ENCODE assay signal across 8 cellular contexts in genomic region chr17:56832446-56832845, GRCh38. TPM values are rescaled to one million over a fixed set of nuclear protein-coding genes. Genes with fewer than 3 reads are reported as not detected.
DNase-seq lines count a peak whose midpoint lies in the region; ATAC-seq and TF ChIP-seq lines count a peak whose summit lies in the region.

No MANE protein-coding gene starts in this region.

- no peaks in the 10 kb centered on the region for H3K27me3 ChIP-seq in WERI-Rb-1 (ENCODE audit: insufficient read depth, low read depth, severe bottlenecking)
- peaks cover 33% of the 10 kb centered on the region for H3K27me3 ChIP-seq in iPS-15b (ENCODE audit: control insufficient read depth, insufficient read depth, low read length)
- H3K27me3 ChIP-seq in stomach smooth muscle (ENCODE audit: control insufficient read depth in 1 of 2, insufficient read depth in 2 of 2, low read length in 2 of 2) = no peaks in the 10 kb centered on the region

- H3K4me3 ChIP-seq in WERI-Rb-1 (ENCODE audit: low read depth, low read length) (peak overlapping the region; percentile 79), iPS-15b (ENCODE audit: low read depth, low read length) (peak overlapping the region; percentile 76), stomach smooth muscle (ENCODE audit: low read length in 2 of 2) (peak overlapping the region; percentile 83 to 86)

- POLR2A ChIA-PET in activated CD4-positive, alpha-beta T cell treated with anti-CD3 and anti-CD28 coated beads for 36 hours (lab: Charles Lee) = interaction anchor here (0.6 kb wide), 1 partner anchor 122 kb away, joined by 3 read pairs; no protein-coding TSS in a partner anchor

- H3K4me1 Mint-ChIP-seq in activated CD4-positive, alpha-beta T cell treated with anti-CD3 and anti-CD28 coated beads for 36 hours = peaks cover 49% of the 10 kb centered on the region

- no peak overlapping the region for H3K27ac ChIP-seq in WERI-Rb-1
- no peak overlapping the region for H3K27ac ChIP-seq in stomach smooth muscle (ENCODE audit: low read length)

- DNase-seq in activated CD4-positive, alpha-beta T cell treated with anti-CD3 and anti-CD28 coated beads for 36 hours = no peak
- DNase-seq in activated CD4-positive, alpha-beta T cell treated with anti-CD3 and anti-CD28 coated beads for 48 hours = no peak
- DNase-seq in WERI-Rb-1 (no peak), glomerular visceral epithelial cell (ENCODE audit: extremely low spot score) (no peak)
- no peak for DNase-seq in activated CD4-positive, alpha-beta T cell treated with anti-CD3 and anti-CD28 coated beads for 1 hour

- peak overlapping the region; percentile 86 for H3K4me3 Mint-ChIP-seq in activated CD4-positive, alpha-beta T cell treated with anti-CD3 and anti-CD28 coated beads for 36 hours

- TF ChIP-seq CTCF in WERI-Rb-1 (IDR thresholded peaks at IDR 0.05; ENCODE audit: low read depth, low read length) = no peak

- no peak for ATAC-seq in activated CD4-positive, alpha-beta T cell treated with anti-CD3 and anti-CD28 coated beads for 36 hours
- no peak for ATAC-seq in HG02623 (IDR thresholded peaks at IDR 0.05; ENCODE audit: unreplicated experiment)

- H3K36me3 Mint-ChIP-seq in activated CD4-positive, alpha-beta T cell treated with anti-CD3 and anti-CD28 coated beads for 36 hours (ENCODE audit: low read depth) = peaks cover 42% of the 10 kb centered on the region

- H3K4me1 ChIP-seq in iPS-15b (ENCODE audit: control insufficient read depth, insufficient read depth, low read length) (peaks cover 8% of the 10 kb centered on the region), stomach smooth muscle (ENCODE audit: control insufficient read depth, insufficient read depth, low read length) (peaks cover 22% of the 10 kb centered on the region)

- peak overlapping the region; percentile 72 for H3K27ac Mint-ChIP-seq in activated CD4-positive, alpha-beta T cell treated with anti-CD3 and anti-CD28 coated beads for 36 hours

- no peak overlapping the region for H3K9ac ChIP-seq in iPS-15b (ENCODE audit: low read depth, low read length)
- no peak overlapping the region for H3K9ac ChIP-seq in stomach smooth muscle (ENCODE audit: low read length in 2 of 2)

- no peaks in the 10 kb centered on the region for H3K9me3 Mint-ChIP-seq in activated CD4-positive, alpha-beta T cell treated with anti-CD3 and anti-CD28 coated beads for 36 hours (ENCODE audit: low read depth)

- H3K27me3 Mint-ChIP-seq in activated CD4-positive, alpha-beta T cell treated with anti-CD3 and anti-CD28 coated beads for 36 hours = no peaks in the 10 kb centered on the region

- intact Hi-C loops in activated CD4-positive, alpha-beta T cell treated with anti-CD3 and anti-CD28 coated beads for 36 hours (cut with DNase I, micrococcal nuclease) = loop anchor here (2.0 to 10.0 kb wide), 10 partner anchors 14 to 1685 kb away; partner anchors contain the start of genes AKAP1 (in 1 of the 2), COIL (in 1 of the 2), DYNLL2 (in 1 of the 2) and MMD (in 1 of the 2)

- H3K36me3 ChIP-seq in WERI-Rb-1 (peaks cover 25% of the 10 kb centered on the region), iPS-15b (ENCODE audit: control insufficient read depth, insufficient read depth, low read length) (no peaks in the 10 kb centered on the region), stomach smooth muscle (ENCODE audit: control insufficient read depth in 2 of 2, insufficient read depth in 2 of 2, low read length in 2 of 2) (peaks cover 3 to 4% of the 10 kb centered on the region in 2 donors)

- CTCF ChIA-PET in activated CD4-positive, alpha-beta T cell treated with anti-CD3 and anti-CD28 coated beads for 36 hours (lab: Charles Lee) = interaction anchor here (1.6 kb wide), 1 partner anchor 9 kb away, joined by 8 read pairs; no protein-coding TSS in a partner anchor

- H3K9me3 ChIP-seq in WERI-Rb-1 (ENCODE audit: severe bottlenecking) (no peaks in the 10 kb centered on the region), iPS-15b (ENCODE audit: control insufficient read depth, insufficient read depth, low read length) (no peaks in the 10 kb centered on the region), stomach smooth muscle (ENCODE audit: control insufficient read depth in 2 of 2, low read length in 2 of 2) (no peaks in the 10 kb centered on the region)

RNA-seq across cellular contexts. Expression of gene C17orf67, which starts 1.3 kb away (rescaled TPM):
- 1 to 10 TPM; 4.0 to 5.0 TPM for total RNA-seq in activated CD4-positive, alpha-beta T cell treated with anti-CD3 and anti-CD28 coated beads for 36 hours

RNA-seq across cellular contexts. Expression of gene DGKE, which starts 1.5 kb away (rescaled TPM):
- total RNA-seq in activated CD4-positive, alpha-beta T cell treated with anti-CD3 and anti-CD28 coated beads for 36 hours = 10 to 100 TPM; 22.4 to 27.4 TPM
